Comparison of ENCODE assay signal across 28 cellular contexts in the genomic region with DNA sequence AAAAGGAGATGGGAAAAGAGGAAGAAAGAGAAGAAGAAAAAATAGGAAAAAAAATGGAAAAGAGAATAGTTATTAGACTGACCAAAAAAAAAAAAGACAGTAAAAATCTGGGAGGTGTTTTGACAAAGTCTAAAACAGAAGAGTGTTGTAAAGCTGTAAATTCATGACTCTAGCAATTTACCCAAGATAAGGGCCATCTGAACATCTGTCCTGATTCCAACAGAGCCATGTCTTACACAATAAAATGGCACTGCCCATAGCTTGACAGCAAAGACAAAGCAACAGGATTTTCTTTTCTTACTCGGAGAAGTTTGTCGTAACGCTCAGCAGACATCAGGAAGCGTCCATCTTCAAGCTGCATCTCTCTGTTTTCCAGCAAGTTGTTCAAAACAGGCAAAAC.
"Had no signal": no experiment of that assay in that cellular context is flagged by ENCODE, and none has a peak within 500 bp of the region (broad histone marks: within the 10 kb centered on the region; RNA-seq: fewer than 3 reads in every experiment).

No MANE protein-coding gene starts in this region.

- H3K4me3 Mint-ChIP-seq: dendritic cell treated with granulocyte-macrophage colony-stimulating factor and Interleukin-4, amounts not matched to agents 40 ng/mL and 50 ng/mL, for 4 days; effector memory CD8-positive, alpha-beta T cell; endodermal cell had no signal

- H3K27ac Mint-ChIP-seq: dendritic cell treated with granulocyte-macrophage colony-stimulating factor and Interleukin-4, amounts not matched to agents 40 ng/mL and 50 ng/mL, for 4 days; effector memory CD8-positive, alpha-beta T cell; endodermal cell had no signal

- H3K27me3 Mint-ChIP-seq: dendritic cell treated with granulocyte-macrophage colony-stimulating factor and Interleukin-4, amounts not matched to agents 40 ng/mL and 50 ng/mL, for 4 days; effector memory CD8-positive, alpha-beta T cell had no signal

- H3K36me3 ChIP-seq: colonic mucosa had no signal

- H3K27ac ChIP-seq: colonic mucosa, coronary artery, dorsolateral prefrontal cortex, epithelial cell of prostate, esophagus muscularis mucosa, esophagus squamous epithelium, foreskin keratinocyte, gastrocnemius medialis, gastroesophageal sphincter, heart left ventricle, heart right ventricle had no signal

- H3K9me3 Mint-ChIP-seq: dendritic cell treated with granulocyte-macrophage colony-stimulating factor and Interleukin-4, amounts not matched to agents 40 ng/mL and 50 ng/mL, for 4 days; effector memory CD8-positive, alpha-beta T cell; endodermal cell had no signal

- H3K27me3 ChIP-seq: colonic mucosa, dorsolateral prefrontal cortex, esophagus muscularis mucosa, esophagus squamous epithelium, foreskin keratinocyte, gastrocnemius medialis, gastroesophageal sphincter, heart left ventricle, heart right ventricle had no signal

- FAIRE-seq: colon, endometrium, endothelial cell of umbilical vein, frontal cortex had no signal

- ATAC-seq: effector memory CD8-positive, alpha-beta T cell; esophagus mucosa; foreskin keratinocyte; gastrocnemius medialis; gastroesophageal sphincter; heart left ventricle; heart right ventricle had no signal

- DNase-seq: colonic mucosa; cortex of kidney; dorsolateral prefrontal cortex; effector CD4-positive, alpha-beta T cell; effector CD8-positive, alpha-beta T cell; effector memory CD4-positive, alpha-beta T cell; effector memory CD8-positive, alpha-beta T cell; endodermal cell; erythroblast; esophagus squamous epithelium; foreskin fibroblast; foreskin keratinocyte; foreskin melanocyte; gastrocnemius medialis; glutamatergic neuron; head of caudate nucleus; heart left ventricle; heart right ventricle had no signal

- H3K9me3 ChIP-seq: colonic mucosa, esophagus muscularis mucosa, esophagus squamous epithelium, gastrocnemius medialis, gastroesophageal sphincter, heart left ventricle, heart right ventricle had no signal

- H3K4me1 ChIP-seq: colonic mucosa, esophagus muscularis mucosa, esophagus squamous epithelium, foreskin keratinocyte, gastroesophageal sphincter had no signal

- H3K4me3 ChIP-seq: colonic mucosa, coronary artery, dorsolateral prefrontal cortex, esophagus muscularis mucosa, esophagus squamous epithelium, gastrocnemius medialis, gastroesophageal sphincter, heart left ventricle, heart right ventricle had no signal
